Comparison of ENCODE assay signal across 10 cellular contexts in the genomic region with DNA sequence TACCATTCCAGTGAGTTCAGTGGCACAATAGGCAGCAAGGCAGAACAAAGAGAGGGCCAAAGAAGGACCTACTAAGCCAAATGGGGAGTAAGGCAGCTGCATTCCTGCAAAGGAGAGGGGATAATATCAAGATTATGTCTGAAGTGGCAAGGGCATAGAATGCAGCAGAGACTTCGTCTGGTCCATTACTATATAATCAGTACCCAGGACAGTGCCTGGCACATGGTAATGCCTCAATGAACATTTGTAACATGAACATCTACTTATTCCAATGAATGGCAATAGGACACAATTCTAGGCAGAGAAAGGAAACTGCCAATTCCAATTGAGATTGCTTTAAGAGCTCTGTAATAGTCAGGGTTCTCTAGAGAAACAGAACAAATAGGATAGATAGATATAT.
"Had no signal": no experiment of that assay in that cellular context is flagged by ENCODE, and none has a peak within 500 bp of the region (broad histone marks: within the 10 kb centered on the region; RNA-seq: fewer than 3 reads in every experiment).

No MANE protein-coding gene starts in this region.

- FAIRE-seq: H1, H54, HepG2, K562 had no signal

- H3K9me3 Mint-ChIP-seq: GM23338, H9 had no signal

- H3K4me3 ChIP-seq: GM23338, K562 had no signal

- H2AFZ ChIP-seq: GM23338 had no signal

- H3K36me3 Mint-ChIP-seq: IgD-negative memory B cell had no signal

- H3K4me1 Mint-ChIP-seq: GM23338, IgD-negative memory B cell had no signal

- H3K4me2 ChIP-seq: GM23338 had no signal

- H3K27me3 Mint-ChIP-seq: IgD-negative memory B cell had no signal

- H3K27ac ChIP-seq: HL-60 had no signal

- H3K27ac Mint-ChIP-seq: GM23338, H9, HFFc6, IgD-negative memory B cell had no signal

- ATAC-seq: GM23338, HepG2, K562 had no signal

- H3K4me3 Mint-ChIP-seq: GM23338, H9, HFFc6, IgD-negative memory B cell had no signal

- DNase-seq: H9, HCEC 1CT, HFFc6 had no signal
